8 cellular contexts compared by ENCODE assay signal in genomic region chr20:31713312-31714049, GRCh38. TPM values are rescaled to one million over a fixed set of nuclear protein-coding genes. Genes with fewer than 3 reads are reported as not detected.
DNase-seq lines count a peak whose midpoint lies in the region; ATAC-seq and TF ChIP-seq lines count a peak whose summit lies in the region.

No MANE protein-coding gene starts in this region.

- no peak overlapping the region for H2BK15ac ChIP-seq in neuronal stem cell (ENCODE audit: low read length)

- H2BK120ac ChIP-seq in neuronal stem cell (ENCODE audit: low read depth, low read length) = no peak overlapping the region

- H3K79me1 ChIP-seq in neuronal stem cell (ENCODE audit: low read depth, low read length) = peaks cover 7% of the 10 kb centered on the region

- H4K8ac ChIP-seq in neuronal stem cell (ENCODE audit: low read depth, low read length) = no peak overlapping the region

- H3K9me3 ChIP-seq in neuronal stem cell (replicated peaks in 1 of 2; ENCODE audit: control insufficient read depth in 2 of 2, insufficient read depth in 1 of 2, low read depth in 1 of 2, low read length in 2 of 2) = no peaks in the 10 kb centered on the region

- no peak for TF ChIP-seq CTCF in fibroblast of mammary gland (conservative IDR thresholded peaks at IDR 0.05; ENCODE audit: control insufficient read depth, insufficient read depth, low read depth, low read length)

- H3K4me3 ChIP-seq in fibroblast of mammary gland (ENCODE audit: control insufficient read depth, low read depth, low read length) (peak overlapping the region; percentile 35), neuronal stem cell (ENCODE audit: low read length in 2 of 2) (no peak overlapping the region)

- peak overlapping the region; percentile 34 for H3K27ac ChIP-seq in neuronal stem cell (replicated peaks; ENCODE audit: low read length)

- H3K4me1 ChIP-seq in neuronal stem cell (ENCODE audit: control insufficient read depth in 2 of 2, insufficient read depth in 1 of 2, low read depth in 1 of 2, low read length in 2 of 2) = peaks cover 11 to 14% of the 10 kb centered on the region in 2 donors

- H3K27me3 ChIP-seq in neuronal stem cell (ENCODE audit: control insufficient read depth in 3 of 3, insufficient read depth in 3 of 3, low read depth in 1 of 3, low read length in 3 of 3) = no peaks in the 10 kb centered on the region

- H3K23ac ChIP-seq in neuronal stem cell (ENCODE audit: low read depth, low read length, poor library complexity) = no peak overlapping the region

- H2AFZ ChIP-seq in neuronal stem cell (ENCODE audit: low read length) = no peak overlapping the region

- no peak overlapping the region for H2BK5ac ChIP-seq in neuronal stem cell (ENCODE audit: low read length)

- no peak for ATAC-seq in HG02571 (IDR thresholded peaks at IDR 0.05; ENCODE audit: unreplicated experiment)

- no peak overlapping the region for H3K4me2 ChIP-seq in neuronal stem cell (ENCODE audit: insufficient read depth, low read length, poor library complexity, severe bottlenecking)

- H2AK5ac ChIP-seq in neuronal stem cell (ENCODE audit: low read depth, low read length) = no peak overlapping the region

- WGBS in neuronal stem cell (ENCODE audit: extremely low coverage in 2 of 2, insufficient read length in 2 of 2, insufficient replicate concordance in 1 of 2), 2 donors = no CpG with 5 or more reads among the region's 8 CpGs

- H3K36me3 ChIP-seq in neuronal stem cell (replicated peaks in 1 of 2; ENCODE audit: control insufficient read depth in 2 of 2, insufficient read depth in 2 of 2, low read length in 2 of 2) = peaks cover 4 to 80% of the 10 kb centered on the region in 2 donors

- no peak overlapping the region for H3K14ac ChIP-seq in neuronal stem cell (ENCODE audit: low read length)

- DNase-seq in EL = peak; percentile 98
- DNase-seq in SW480 (ENCODE audit: low spot score) = peak; percentile 98
- peak; percentile 92 for DNase-seq in fibroblast of mammary gland (ENCODE audit: low read depth)
- no peak for DNase-seq in neuronal stem cell (ENCODE audit: low spot score)
- DNase-seq in NOMO-1 treated with dmso at 0.1 percent for 144 hours (lab: John Stamatoyannopoulos, UW; ENCODE audit: unreplicated experiment) = no peak
- DNase-seq in OCI-M1 (lab: John Stamatoyannopoulos, UW) = no peak
- DNase-seq in activated CD8-positive, alpha-beta memory T cell treated with anti-CD3 and anti-CD28 coated beads, Interleukin-2, amount 50 U/mL, for 4 hours = no peak

- H3K4ac ChIP-seq in neuronal stem cell (ENCODE audit: low read length) = no peak overlapping the region

- H2BK12ac ChIP-seq in neuronal stem cell (ENCODE audit: low read length) = peak overlapping the region; percentile 18

- H4K91ac ChIP-seq in neuronal stem cell (ENCODE audit: low read depth, low read length, poor library complexity) = no peak overlapping the region

- no peak overlapping the region for H3K18ac ChIP-seq in neuronal stem cell (ENCODE audit: low read length)

- H3K9ac ChIP-seq in neuronal stem cell (ENCODE audit: low read depth, low read length, poor library complexity) = no peak overlapping the region

RNA-seq across cellular contexts. Expression of gene BCL2L1, which starts 9.2 kb away (rescaled TPM):
- polyA plus RNA-seq in neuronal stem cell (2013, experiment 1 of 2) = 37.9 TPM
- polyA plus RNA-seq in neuronal stem cell (2013, experiment 2 of 2) = 38.2 TPM

RNA-seq across cellular contexts. Expression of gene TPX2, which starts 25.6 kb away (rescaled TPM):
- polyA plus RNA-seq in neuronal stem cell (2013, experiment 1 of 2) = 174 TPM
- 172 TPM for polyA plus RNA-seq in neuronal stem cell (2013, experiment 2 of 2)

Comparison
In these comparisons a context has a peak if more than half of its experiments do, and no peak if none do; other contexts are left out.
1. DNase-seq: peak in EL (single experiment), SW480 (single experiment) and fibroblast of mammary gland (single experiment); none in neuronal stem cell (single experiment), NOMO-1 treated with dmso at 0.1 percent for 144 hours (single experiment), OCI-M1 (single experiment) and activated CD8-positive, alpha-beta memory T cell treated with anti-CD3 and anti-CD28 coated beads, Interleukin-2, amount 50 U/mL, for 4 hours (single experiment).